ENCODE assay signal across 14 cellular contexts in the genomic region with DNA sequence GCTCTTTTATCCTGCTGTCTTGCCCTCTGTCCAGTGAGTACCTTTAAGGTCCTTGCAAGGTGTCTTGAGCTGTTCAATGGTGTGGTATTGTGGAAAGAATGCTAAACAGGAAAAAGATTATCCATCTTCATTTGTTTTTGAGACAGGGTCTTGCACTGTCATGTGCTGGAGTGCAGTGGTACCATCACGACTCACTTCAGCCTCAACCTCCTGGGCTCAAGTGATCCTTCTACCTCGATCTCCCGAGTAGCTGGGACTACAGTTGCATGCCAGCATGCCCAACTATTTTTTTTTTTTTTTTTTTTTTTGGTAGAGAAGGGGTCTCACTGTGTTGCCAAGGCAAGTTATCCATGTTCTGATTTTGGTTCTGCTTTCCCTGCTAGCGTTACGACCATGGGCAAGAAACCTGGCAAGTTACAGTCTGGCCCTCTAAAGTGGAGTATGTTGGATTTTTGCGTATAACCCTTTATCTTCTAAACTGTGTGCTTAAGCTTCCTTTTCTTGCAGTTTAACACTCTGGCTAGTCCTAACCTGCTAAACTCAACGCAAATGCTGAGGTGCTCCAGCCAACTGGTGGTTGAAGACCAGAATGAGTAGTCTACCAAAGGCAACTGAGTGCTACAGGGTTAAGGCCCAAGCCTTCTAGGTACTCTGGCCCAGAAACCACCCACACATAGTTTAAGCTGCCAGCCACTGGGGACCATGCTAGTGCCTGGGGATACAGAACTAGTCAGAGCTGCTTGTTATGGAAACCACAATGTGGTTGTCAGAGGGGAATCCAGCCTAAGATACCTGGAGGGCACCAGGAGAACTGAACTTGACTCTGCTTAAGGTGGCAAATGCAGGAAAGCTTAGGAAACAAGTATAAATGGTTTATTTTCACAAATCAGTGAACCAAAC. TPM values are rescaled to one million over a fixed set of nuclear protein-coding genes. Genes with fewer than 3 reads are reported as not detected.
DNase-seq lines count a peak whose midpoint lies in the region; ATAC-seq and TF ChIP-seq lines count a peak whose summit lies in the region.
"Had no signal": no experiment of that assay in that cellular context is flagged by ENCODE, and none has a peak within 500 bp of the region (broad histone marks: within the 10 kb centered on the region; RNA-seq: fewer than 3 reads in every experiment).

No MANE protein-coding gene starts in this region.

- H3K9ac ChIP-seq in H9 (ENCODE audit: extremely low read depth, insufficient read length, low read length): no peak overlapping the region

- no peaks in the 10 kb centered on the region for H4K20me1 ChIP-seq in H9 (ENCODE audit: control insufficient read depth, insufficient read depth, insufficient read length)

- H3K23ac ChIP-seq in H9 (ENCODE audit: insufficient read length, low read depth, low read length): no peak overlapping the region

- H3K4me1 Mint-ChIP-seq in HFFc6 (ENCODE audit: low read depth) (peaks cover 52% of the 10 kb centered on the region), H9 (peaks cover 17 to 20% of the 10 kb centered on the region in 2 experiments)
- peaks cover 60% of the 10 kb centered on the region for H3K4me1 Mint-ChIP-seq in activated T-cell treated with anti-CD3 and anti-CD28 coated beads, Interleukin-2, amount 50 U/mL, for 72 hours (ENCODE audit: low read depth)

- H3K9me3 Mint-ChIP-seq in HFFc6: no peaks in the 10 kb centered on the region
- H3K9me3 Mint-ChIP-seq in activated T-cell treated with anti-CD3 and anti-CD28 coated beads, Interleukin-2, amount 50 U/mL, for 72 hours: no peaks in the 10 kb centered on the region
- H3K9me3 Mint-ChIP-seq in H9: no peaks in the 10 kb centered on the region

- peaks cover 15% of the 10 kb centered on the region for H3K79me1 ChIP-seq in H9 (ENCODE audit: insufficient read depth, low read depth, low read length, poor library complexity, severe bottlenecking)

- intact Hi-C loops in uterus (cut with DNase I; ENCODE audit: low total_unique reads): no loop called here

- no peak overlapping the region for H3K18ac ChIP-seq in H9 (ENCODE audit: insufficient read length, low read depth, low read length)

- H3K36me3 Mint-ChIP-seq in HFFc6 (ENCODE audit: low read depth) (peaks cover 69% of the 10 kb centered on the region), H9 (ENCODE audit: insufficient read depth in 1 of 3, low read depth in 3 of 3) (peaks cover 67 to 88% (median 86%) of the 10 kb centered on the region in 3 experiments)
- peaks cover 22 to 62% of the 10 kb centered on the region in 2 donors for H3K36me3 Mint-ChIP-seq in activated T-cell treated with anti-CD3 and anti-CD28 coated beads, Interleukin-2, amount 50 U/mL, for 72 hours (ENCODE audit: insufficient read depth in 2 of 2)

- peak; percentile 64 to 86 for ATAC-seq in activated CD4-positive, CD25-positive, alpha-beta regulatory T cell treated with anti-CD3 and anti-CD28 coated beads, Interleukin-2, amount 50 U/mL, for 24 hours
- peak; percentile 80 to 91 for ATAC-seq in activated T-cell treated with anti-CD3 and anti-CD28 coated beads, Interleukin-2, amount 50 U/mL, for 72 hours (replicated peaks in 1 of 2)

- H3K56ac ChIP-seq in H9 (ENCODE audit: insufficient read length, low read depth, low read length): no peak overlapping the region

- H2AK5ac ChIP-seq in H9 (ENCODE audit: insufficient read length, low read length): no peak overlapping the region

- WGBS in mesodermal cell (ENCODE audit: insufficient coverage in 2 of 2), 2 experiments: 81 to 97% methylated on average over 2 to 3 of the region's 7 CpGs
- WGBS in H9 (ENCODE audit: extremely low coverage, insufficient read length, low lambda C conversion rate): no CpG with 5 or more reads among the region's 7 CpGs

- H3K4ac ChIP-seq in H9 (ENCODE audit: low read depth, low read length): no peak overlapping the region

- TF ChIP-seq POLR2A in uterus (IDR thresholded peaks at IDR 0.05): no peak

- H2BK5ac ChIP-seq in H9 (ENCODE audit: insufficient read length, low read length): no peak overlapping the region

- no peak overlapping the region for H2BK120ac ChIP-seq in H9 (ENCODE audit: low read depth, low read length, poor library complexity, severe bottlenecking)

- H3K14ac ChIP-seq in H9 (ENCODE audit: insufficient read depth, low read length): no peak overlapping the region

- peak overlapping the region; percentile 13 for H3K27ac ChIP-seq in mesodermal cell (ENCODE audit: low read depth, low read length, severe bottlenecking)
- no peak overlapping the region for H3K27ac ChIP-seq in H9 (ENCODE audit: insufficient read length, low read depth, low read length)
- H3K27ac ChIP-seq in uterus: no peak overlapping the region
- H3K27ac ChIP-seq: Peyer's patch, tibial nerve had no signal

- no peak overlapping the region for H2BK20ac ChIP-seq in H9 (ENCODE audit: low read depth, low read length, poor library complexity, severe bottlenecking)

- H3K4me3 Mint-ChIP-seq in HFFc6 (no peak overlapping the region), H9 (peak overlapping the region in 1 of 2 experiments; percentile 51; a peak in 1 of 5 replicates)
- peak overlapping the region in 1 of 2 donors; percentile 65 for H3K4me3 Mint-ChIP-seq in activated T-cell treated with anti-CD3 and anti-CD28 coated beads, Interleukin-2, amount 50 U/mL, for 72 hours

- no peak overlapping the region for H4K5ac ChIP-seq in H9 (ENCODE audit: insufficient read length, low read depth, low read length)

- H3K4me3 ChIP-seq in mesodermal cell (ENCODE audit: extremely low read depth, insufficient read depth, low read length, poor library complexity, severe bottlenecking) (no peak overlapping the region), uterus (no peak overlapping the region)
- H3K4me3 ChIP-seq: Peyer's patch, tibial nerve had no signal

- H3K27ac Mint-ChIP-seq in HFFc6 (peak overlapping the region; percentile 36), H9 (no peak overlapping the region; a peak in 1 of 7 replicates)
- peak overlapping the region; percentile 91 for H3K27ac Mint-ChIP-seq in activated T-cell treated with anti-CD3 and anti-CD28 coated beads, Interleukin-2, amount 50 U/mL, for 72 hours

- no peak for DNase-seq in activated CD4-positive, CD25-positive, alpha-beta regulatory T cell (lab: John Stamatoyannopoulos, UW)
- no peak for DNase-seq in HFFc6
- peak; percentile 37 to 53 for DNase-seq in activated T-cell treated with anti-CD3 and anti-CD28 coated beads, Interleukin-2, amount 50 U/mL, for 72 hours
- no peak for DNase-seq in GM03348 (ENCODE audit: low spot score)
- no peak for DNase-seq in H9
- DNase-seq in uterus: no peak
- DNase-seq: amniotic stem cell, GF-D8, hippocampal formation, NCI-H524, Peyer's patch had no signal

- H3K9me3 ChIP-seq in mesodermal cell (ENCODE audit: control insufficient read depth, low read length) (no peaks in the 10 kb centered on the region), H9 (ENCODE audit: control insufficient read depth, low read depth, low read length) (no peaks in the 10 kb centered on the region), uterus (no peaks in the 10 kb centered on the region)
- H3K9me3 ChIP-seq: Peyer's patch, tibial nerve had no signal

- H3K4me1 ChIP-seq in mesodermal cell (ENCODE audit: control insufficient read depth, insufficient read depth, low read length, poor library complexity, severe bottlenecking) (peaks cover under 1% of the 10 kb centered on the region), H9 (ENCODE audit: insufficient read depth, low read length) (no peaks in the 10 kb centered on the region), uterus (peaks cover 0 to 3% of the 10 kb centered on the region in 2 donors)

- peaks cover 15% of the 10 kb centered on the region; the same call in 1 of the 2 replicates for H3K79me2 ChIP-seq in H9 (ENCODE audit: insufficient read depth, low read length)

- H3T11ph ChIP-seq in H9 (ENCODE audit: low read length): no peak overlapping the region

- no peak for TF ChIP-seq CTCF in HFFc6 (IDR thresholded peaks at IDR 0.05)
- no peak for TF ChIP-seq CTCF in H9 (conservative IDR thresholded peaks at IDR 0.05)
- no peak for TF ChIP-seq CTCF in uterus (IDR thresholded peaks at IDR 0.05)

- no peaks in the 10 kb centered on the region for H3K23me2 ChIP-seq in H9 (ENCODE audit: insufficient read length, low read depth, low read length, poor library complexity, severe bottlenecking)

- H4K8ac ChIP-seq in H9 (replicated peaks; ENCODE audit: insufficient read length, low read depth, low read length): no peak overlapping the region

- no peak overlapping the region for H2AFZ ChIP-seq in H9 (ENCODE audit: low read length)

- no peaks in the 10 kb centered on the region for H3K27me3 ChIP-seq in H9 (ENCODE audit: insufficient read depth, low read length)
- no peaks in the 10 kb centered on the region for H3K27me3 ChIP-seq in uterus
- H3K27me3 ChIP-seq: Peyer's patch, tibial nerve had no signal

- H3K4me2 ChIP-seq in H9 (ENCODE audit: insufficient read depth, insufficient read length, low read length): no peak overlapping the region

- H3K27me3 Mint-ChIP-seq in HFFc6 (ENCODE audit: insufficient read depth): no peaks in the 10 kb centered on the region; the same call in 1 of the 2 replicates
- H3K27me3 Mint-ChIP-seq in activated T-cell treated with anti-CD3 and anti-CD28 coated beads, Interleukin-2, amount 50 U/mL, for 72 hours (ENCODE audit: low read depth): no peaks in the 10 kb centered on the region
- no peaks in the 10 kb centered on the region; the same call in 1 of the 2 replicates for H3K27me3 Mint-ChIP-seq in H9 (ENCODE audit: low read depth)

- no peak overlapping the region for H2BK15ac ChIP-seq in H9 (ENCODE audit: low read depth, low read length)

- peaks cover 96% of the 10 kb centered on the region for H3K36me3 ChIP-seq in mesodermal cell (ENCODE audit: control insufficient read depth, insufficient read depth, low read length)
- H3K36me3 ChIP-seq in uterus: no peaks in the 10 kb centered on the region

- H4K91ac ChIP-seq in H9 (ENCODE audit: insufficient read length, low read depth, low read length): no peak overlapping the region

- H2BK12ac ChIP-seq in H9 (ENCODE audit: insufficient read length, low read depth, low read length): no peak overlapping the region

RNA-seq across cellular contexts. Expression of gene RPL11, which starts 7.9 kb away (rescaled TPM):
- total RNA-seq in HFFc6 (2021; fragmentation: NEBNext Ultra II Directional; extraction: Animal tissue kit (Norgen Biotek cat#: 25700)): 1,000 to 10,000 TPM in 3 of 6 experiments, 100 to 1,000 TPM in 3; 866 to 1,109 (median 1,001) TPM
- 1,000 to 10,000 TPM; 1,532 to 1,644 TPM for total RNA-seq in activated T-cell treated with anti-CD3 and anti-CD28 coated beads, Interleukin-2, amount 50 U/mL, for 72 hours
- polyA plus RNA-seq in mesodermal cell (2013, experiment 1 of 2): 1,704 TPM
- 1,642 TPM for polyA plus RNA-seq in mesodermal cell (2013, experiment 2 of 2)
- total RNA-seq in H9 (2021): 1,617 and 1,618 TPM in 2 replicates
- 1,000 to 10,000 TPM in 3 of 4 donors, 100 to 1,000 TPM in 1; 710 to 1,429 (median 1,220) TPM for total RNA-seq in uterus

RNA-seq across cellular contexts. Expression of gene ELOA, which starts 43.7 kb away (rescaled TPM):
- total RNA-seq in HFFc6 (2021; fragmentation: NEBNext Ultra II Directional; extraction: Animal tissue kit (Norgen Biotek cat#: 25700)): 10 to 100 TPM; 55.5 to 72.6 (median 59.9) TPM
- total RNA-seq in activated T-cell treated with anti-CD3 and anti-CD28 coated beads, Interleukin-2, amount 50 U/mL, for 72 hours: 10 to 100 TPM; 32.4 to 34.1 TPM
- 32.3 TPM for polyA plus RNA-seq in mesodermal cell (2013, experiment 1 of 2)
- 31.9 TPM for polyA plus RNA-seq in mesodermal cell (2013, experiment 2 of 2)
- total RNA-seq in H9 (2021) (66.2 and 69.0 TPM in 2 replicates), uterus (10 to 100 TPM in 3 of 4 donors, 1 to 10 TPM in 1; 9.7 to 35.7 (median 22.6) TPM)

Comparison
In these comparisons a context has a peak if more than half of its experiments do, and no peak if none do; other contexts are left out.
1. DNase-seq: peak in activated T-cell treated with anti-CD3 and anti-CD28 coated beads, Interleukin-2, amount 50 U/mL, for 72 hours (2 of 2); none in activated CD4-positive, CD25-positive, alpha-beta regulatory T cell (0 of 4), HFFc6 (single experiment), GM03348 (single experiment), H9 (single experiment) and uterus (0 of 2).
2. H3K27ac Mint-ChIP-seq: peak in HFFc6 (single experiment) and activated T-cell treated with anti-CD3 and anti-CD28 coated beads, Interleukin-2, amount 50 U/mL, for 72 hours (single experiment); none in H9 (0 of 3).